In the genomic region with DNA sequence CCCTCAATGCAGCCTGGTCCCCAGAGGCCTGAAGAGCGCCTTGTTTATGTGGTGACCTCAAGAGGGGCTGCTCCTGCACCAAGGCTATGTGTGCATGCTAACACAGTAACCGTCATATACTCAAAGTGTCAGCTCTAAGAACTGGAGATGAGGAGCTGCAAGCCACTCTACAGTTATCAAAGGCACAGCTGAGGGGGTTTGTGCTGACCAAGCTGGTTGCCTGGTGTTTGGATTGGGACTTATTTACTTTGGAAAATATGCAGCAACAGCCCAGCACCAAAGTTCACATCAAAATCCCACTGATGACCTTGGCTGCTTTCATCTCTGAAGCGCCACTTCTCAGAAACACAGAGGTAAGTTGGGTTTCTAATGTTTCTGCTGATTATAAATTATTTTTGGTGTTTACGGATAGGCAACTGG, we compare ENCODE assay signal across 21 cellular contexts. TPM values are rescaled to one million over a fixed set of nuclear protein-coding genes. Genes with fewer than 3 reads are reported as not detected.
DNase-seq lines count a peak whose midpoint lies in the region; ATAC-seq and TF ChIP-seq lines count a peak whose summit lies in the region.
"Had no signal": no experiment of that assay in that cellular context is flagged by ENCODE, and none has a peak within 500 bp of the region (broad histone marks: within the 10 kb centered on the region; RNA-seq: fewer than 3 reads in every experiment).

A gene with protein sequence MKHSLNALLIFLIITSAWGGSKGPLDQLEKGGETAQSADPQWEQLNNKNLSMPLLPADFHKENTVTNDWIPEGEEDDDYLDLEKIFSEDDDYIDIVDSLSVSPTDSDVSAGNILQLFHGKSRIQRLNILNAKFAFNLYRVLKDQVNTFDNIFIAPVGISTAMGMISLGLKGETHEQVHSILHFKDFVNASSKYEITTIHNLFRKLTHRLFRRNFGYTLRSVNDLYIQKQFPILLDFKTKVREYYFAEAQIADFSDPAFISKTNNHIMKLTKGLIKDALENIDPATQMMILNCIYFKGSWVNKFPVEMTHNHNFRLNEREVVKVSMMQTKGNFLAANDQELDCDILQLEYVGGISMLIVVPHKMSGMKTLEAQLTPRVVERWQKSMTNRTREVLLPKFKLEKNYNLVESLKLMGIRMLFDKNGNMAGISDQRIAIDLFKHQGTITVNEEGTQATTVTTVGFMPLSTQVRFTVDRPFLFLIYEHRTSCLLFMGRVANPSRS (plus strand): TSS at position 321 of the 420 bp plus-strand sequence. CDS start 5,200 bp downstream, outside the sequence.

- H3K27me3 Mint-ChIP-seq in chondrocyte (ENCODE audit: low read depth) (no peaks in the 10 kb centered on the region), nephron (ENCODE audit: low read depth) (no peaks in the 10 kb centered on the region)

- no peak for TF ChIP-seq CTCF in C4-2B (conservative IDR thresholded peaks at IDR 0.05)
- no peak for TF ChIP-seq CTCF in chondrocyte (IDR thresholded peaks at IDR 0.05)
- no peak for TF ChIP-seq CTCF in nephron (IDR thresholded peaks at IDR 0.05; ENCODE audit: unreplicated experiment in 3 of 3)
- no peak for TF ChIP-seq CTCF in sigmoid colon (IDR thresholded peaks at IDR 0.05)
- TF ChIP-seq CTCF in tibial nerve (IDR thresholded peaks at IDR 0.05), result no peak
- TF ChIP-seq CTCF in esophagus muscularis mucosa (IDR thresholded peaks at IDR 0.05), result no peak

- intact Hi-C loops in sigmoid colon (cut with DNase I) (no loop called here), esophagus muscularis mucosa (cut with DNase I) (no loop called here)

- peak within 1 kb of the TSS; percentile 4; the same call in 1 of the 2 replicates for H3K27ac ChIP-seq in BLaER1
- H3K27ac ChIP-seq in C4-2B, result peak within 1 kb of the TSS; percentile 12
- H3K27ac ChIP-seq in sigmoid colon, result no peak within 1 kb of the TSS
- no peak within 1 kb of the TSS for H3K27ac ChIP-seq in tibial nerve
- no peak within 1 kb of the TSS for H3K27ac ChIP-seq in esophagus muscularis mucosa (replicated peaks in 1 of 4)
- H3K27ac ChIP-seq: PC-9, SJCRH30 had no signal

- peaks cover 20% of the 10 kb centered on the region for H3K36me3 ChIP-seq in BLaER1
- H3K36me3 ChIP-seq in sigmoid colon, result peaks cover 0 to 36% (median 0%) of the 10 kb centered on the region in 4 donors
- H3K36me3 ChIP-seq in tibial nerve, result peaks cover 0 to 39% (median 0%) of the 10 kb centered on the region in 3 donors
- H3K36me3 ChIP-seq in esophagus muscularis mucosa, result peaks cover 11 to 62% (median 23%) of the 10 kb centered on the region in 4 donors
- H3K36me3 ChIP-seq: SJCRH30 had no signal

- TF ChIP-seq EP300 in sigmoid colon (IDR thresholded peaks at IDR 0.05) (no peak), tibial nerve (IDR thresholded peaks at IDR 0.05) (no peak), esophagus muscularis mucosa (IDR thresholded peaks at IDR 0.05) (no peak)

- H3K4me3 Mint-ChIP-seq in chondrocyte (ENCODE audit: unreplicated experiment), result no peak within 1 kb of the TSS
- H3K4me3 Mint-ChIP-seq in nephron, result no peak within 1 kb of the TSS
- H3K4me3 Mint-ChIP-seq: HFFc6 had no signal

- no peak within 1 kb of the TSS for H3K27ac Mint-ChIP-seq in chondrocyte (ENCODE audit: unreplicated experiment)
- H3K27ac Mint-ChIP-seq in nephron, result peak within 1 kb of the TSS in 2 of 3 experiments; percentile 54 to 82
- H3K27ac Mint-ChIP-seq: HFFc6 had no signal

- no peak for ATAC-seq in HG02884 (IDR thresholded peaks at IDR 0.05; ENCODE audit: unreplicated experiment)

- H3K9me3 ChIP-seq in BLaER1 (no peaks in the 10 kb centered on the region), sigmoid colon (no peaks in the 10 kb centered on the region), tibial nerve (no peaks in the 10 kb centered on the region), esophagus muscularis mucosa (no peaks in the 10 kb centered on the region)
- H3K9me3 ChIP-seq: BE2C, SJCRH30 had no signal

- H3K4me2 ChIP-seq in BLaER1, result peak within 1 kb of the TSS; percentile 57
- H3K4me2 ChIP-seq: PC-9 had no signal

- peak within 1 kb of the TSS; percentile 32; the same call in 1 of the 2 replicates for H3K9ac ChIP-seq in BLaER1

- peak; percentile 4 for DNase-seq in chondrocyte (ENCODE audit: low spot score)
- DNase-seq in sigmoid colon, result no peak
- DNase-seq in tibial nerve (ENCODE audit: low spot score in 2 of 2), result no peak
- DNase-seq in esophagus muscularis mucosa (ENCODE audit: extremely low spot score), result no peak
- DNase-seq: BE2C, HFFc6, IMR-90, Kasumi-1, MM.1S, NCI-H1105, NCI-H1694, NCI-H2107, NCI-H345, NCI-H748 treated with DMSO at 0.1 percent for 48 hours, PC-9, SJCRH30 had no signal

- H3K4me3 ChIP-seq in BLaER1 (no peak within 1 kb of the TSS), sigmoid colon (no peak within 1 kb of the TSS), tibial nerve (no peak within 1 kb of the TSS), esophagus muscularis mucosa (no peak within 1 kb of the TSS)
- H3K4me3 ChIP-seq: PC-9, SJCRH30 had no signal

- 86 to 95% methylated on average over 4 of the region's 4 CpGs for WGBS in sigmoid colon, 2 donors
- WGBS in tibial nerve, 2 donors, result 84% methylated on average over 4 of the region's 4 CpGs
- WGBS in esophagus muscularis mucosa, result 93% methylated on average over 4 of the region's 4 CpGs

- H3K9me3 Mint-ChIP-seq in chondrocyte (ENCODE audit: low read depth) (no peaks in the 10 kb centered on the region), nephron (no peaks in the 10 kb centered on the region)
- H3K9me3 Mint-ChIP-seq: HFFc6 had no signal

- H3K4me1 ChIP-seq in BLaER1, result peaks cover 66% of the 10 kb centered on the region
- no peaks in the 10 kb centered on the region for H3K4me1 ChIP-seq in sigmoid colon
- H3K4me1 ChIP-seq in tibial nerve, result peaks cover 0 to 14% (median 0%) of the 10 kb centered on the region in 4 donors
- H3K4me1 ChIP-seq in esophagus muscularis mucosa, result peaks cover 0 to 6% (median 0%) of the 10 kb centered on the region in 4 donors
- H3K4me1 ChIP-seq: BE2C, SJCRH30 had no signal

- no peaks in the 10 kb centered on the region for H4K20me1 ChIP-seq in BLaER1

- H3K27me3 ChIP-seq in BLaER1, result no peaks in the 10 kb centered on the region
- no peaks in the 10 kb centered on the region for H3K27me3 ChIP-seq in sigmoid colon
- H3K27me3 ChIP-seq in tibial nerve, result no peaks in the 10 kb centered on the region
- H3K27me3 ChIP-seq in esophagus muscularis mucosa, result no peaks in the 10 kb centered on the region
- H3K27me3 ChIP-seq: BE2C, SJCRH30 had no signal

- peaks cover 9% of the 10 kb centered on the region for H3K4me1 Mint-ChIP-seq in chondrocyte (ENCODE audit: low read depth)
- no peaks in the 10 kb centered on the region for H3K4me1 Mint-ChIP-seq in nephron

- TF ChIP-seq POLR2A in sigmoid colon (IDR thresholded peaks at IDR 0.05) (no peak), tibial nerve (IDR thresholded peaks at IDR 0.05) (no peak), esophagus muscularis mucosa (IDR thresholded peaks at IDR 0.05; ENCODE audit: low read depth) (no peak)

- H3K36me3 Mint-ChIP-seq in chondrocyte (ENCODE audit: low read depth) (peaks cover 11% of the 10 kb centered on the region), nephron (ENCODE audit: low read depth) (peaks cover 23% of the 10 kb centered on the region)

RNA-seq across cellular contexts. Expression of the gene that starts here (rescaled TPM):
- not detected in 3 replicates for total RNA-seq in chondrocyte
- total RNA-seq in sigmoid colon, result not detected
- polyA plus RNA-seq in sigmoid colon, result under 1 TPM in 1 of 3 donors, not detected in 2; 0.04 TPM
- total RNA-seq in tibial nerve, result 1 to 10 TPM in 1 of 4 donors, under 1 TPM in 1, not detected in 2; 0.42 to 1.2 TPM
- total RNA-seq in esophagus muscularis mucosa, result under 1 TPM in 3 of 4 donors, not detected in 1; 0.46 to 0.83 (median 0.50) TPM
- total RNA-seq: H4, IMR-90, PC-9 had no signal

Comparison
In these comparisons a context has a peak if more than half of its experiments do, and no peak if none do; other contexts are left out.
1. Peak in DNase-seq in chondrocyte; RNA of the gene not detected or under 1 TPM.
2. H3K27ac ChIP-seq: peak in BLaER1 (single experiment) and C4-2B (single experiment); none in sigmoid colon (0 of 4), tibial nerve (0 of 4) and esophagus muscularis mucosa (0 of 4).